3 cellular contexts compared by ENCODE assay signal in the genomic region with DNA sequence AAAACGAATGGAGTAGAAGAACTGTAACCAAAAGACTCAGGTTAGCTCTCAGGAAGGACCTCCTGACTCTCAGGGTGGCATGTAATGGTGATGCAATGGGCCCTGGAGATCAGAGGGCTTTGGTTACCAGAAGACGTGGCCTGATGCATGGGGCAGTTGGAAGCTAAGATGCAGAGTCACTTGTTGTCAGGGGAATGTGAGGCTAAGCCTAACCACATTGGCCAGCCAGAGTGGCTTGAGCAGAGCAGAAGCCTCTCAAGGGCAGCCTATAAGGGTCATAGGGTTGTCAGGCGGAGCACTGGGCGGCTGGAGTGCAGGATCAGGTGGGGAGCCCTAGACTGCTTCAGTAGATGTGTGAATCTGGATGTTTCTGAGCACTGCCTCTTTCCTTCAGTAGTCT.
TF ChIP-seq lines count a peak whose summit lies in the region.

No MANE protein-coding gene starts in this region.

TF ChIP-seq in SK-N-SH, 30 proteins besides CTCF, POLR2A, EP300 and RAD21:
- TF ChIP-seq RFX5 (IDR thresholded peaks at IDR 0.05; ENCODE audit: low read length) (peak; percentile 49; the same call in 1 of the 2 replicates), TAF1 (IDR thresholded peaks at IDR 0.05; ENCODE audit: borderline replicate concordance, low read depth, low read length) (no peak)

TF ChIP-seq in SK-N-SH treated with all-trans-retinoic acid at 6 μM for 48 hours, 23 proteins besides CTCF, POLR2A, EP300 and RAD21 (continued from another document):
- no peak for TF ChIP-seq ZNF70 (CRISPR knock-in tag; IDR thresholded peaks at IDR 0.05)
- TF ChIP-seq, protein P1, sequence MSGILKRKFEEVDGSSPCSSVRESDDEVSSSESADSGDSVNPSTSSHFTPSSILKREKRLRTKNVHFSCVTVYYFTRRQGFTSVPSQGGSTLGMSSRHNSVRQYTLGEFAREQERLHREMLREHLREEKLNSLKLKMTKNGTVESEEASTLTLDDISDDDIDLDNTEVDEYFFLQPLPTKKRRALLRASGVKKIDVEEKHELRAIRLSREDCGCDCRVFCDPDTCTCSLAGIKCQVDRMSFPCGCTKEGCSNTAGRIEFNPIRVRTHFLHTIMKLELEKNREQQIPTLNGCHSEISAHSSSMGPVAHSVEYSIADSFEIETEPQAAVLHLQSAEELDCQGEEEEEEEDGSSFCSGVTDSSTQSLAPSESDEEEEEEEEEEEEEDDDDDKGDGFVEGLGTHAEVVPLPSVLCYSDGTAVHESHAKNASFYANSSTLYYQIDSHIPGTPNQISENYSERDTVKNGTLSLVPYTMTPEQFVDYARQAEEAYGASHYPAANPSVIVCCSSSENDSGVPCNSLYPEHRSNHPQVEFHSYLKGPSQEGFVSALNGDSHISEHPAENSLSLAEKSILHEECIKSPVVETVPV (CRISPR knock-in tag; IDR thresholded peaks at IDR 0.05): no peak
- TF ChIP-seq, protein P2, sequence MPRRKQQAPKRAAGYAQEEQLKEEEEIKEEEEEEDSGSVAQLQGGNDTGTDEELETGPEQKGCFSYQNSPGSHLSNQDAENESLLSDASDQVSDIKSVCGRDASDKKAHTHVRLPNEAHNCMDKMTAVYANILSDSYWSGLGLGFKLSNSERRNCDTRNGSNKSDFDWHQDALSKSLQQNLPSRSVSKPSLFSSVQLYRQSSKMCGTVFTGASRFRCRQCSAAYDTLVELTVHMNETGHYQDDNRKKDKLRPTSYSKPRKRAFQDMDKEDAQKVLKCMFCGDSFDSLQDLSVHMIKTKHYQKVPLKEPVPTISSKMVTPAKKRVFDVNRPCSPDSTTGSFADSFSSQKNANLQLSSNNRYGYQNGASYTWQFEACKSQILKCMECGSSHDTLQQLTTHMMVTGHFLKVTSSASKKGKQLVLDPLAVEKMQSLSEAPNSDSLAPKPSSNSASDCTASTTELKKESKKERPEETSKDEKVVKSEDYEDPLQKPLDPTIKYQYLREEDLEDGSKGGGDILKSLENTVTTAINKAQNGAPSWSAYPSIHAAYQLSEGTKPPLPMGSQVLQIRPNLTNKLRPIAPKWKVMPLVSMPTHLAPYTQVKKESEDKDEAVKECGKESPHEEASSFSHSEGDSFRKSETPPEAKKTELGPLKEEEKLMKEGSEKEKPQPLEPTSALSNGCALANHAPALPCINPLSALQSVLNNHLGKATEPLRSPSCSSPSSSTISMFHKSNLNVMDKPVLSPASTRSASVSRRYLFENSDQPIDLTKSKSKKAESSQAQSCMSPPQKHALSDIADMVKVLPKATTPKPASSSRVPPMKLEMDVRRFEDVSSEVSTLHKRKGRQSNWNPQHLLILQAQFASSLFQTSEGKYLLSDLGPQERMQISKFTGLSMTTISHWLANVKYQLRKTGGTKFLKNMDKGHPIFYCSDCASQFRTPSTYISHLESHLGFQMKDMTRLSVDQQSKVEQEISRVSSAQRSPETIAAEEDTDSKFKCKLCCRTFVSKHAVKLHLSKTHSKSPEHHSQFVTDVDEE (CRISPR knock-in tag; IDR thresholded peaks at IDR 0.05): no peak
TF ChIP-seq in SK-N-SH treated with all-trans-retinoic acid at 6 μM for 48 hours: peak in this region for 0.

TF ChIP-seq in GM12878, 131 proteins besides CTCF, POLR2A, EP300 and RAD21 (continued from another document):
- TF ChIP-seq STAT1 (conservative IDR thresholded peaks at IDR 0.05) (no peak), HDAC6 (IDR thresholded peaks at IDR 0.05; ENCODE audit: unreplicated experiment) (no peak), RFX5 (IDR thresholded peaks at IDR 0.05; ENCODE audit: low read depth, low read length) (peak; percentile 73), SRF (IDR thresholded peaks at IDR 0.05; ENCODE audit: low read depth in 2 of 2, low read length in 2 of 2) (no peak), HDAC2 (IDR thresholded peaks at IDR 0.05) (no peak), FOS (IDR thresholded peaks at IDR 0.05; ENCODE audit: borderline replicate concordance, extremely low read depth, insufficient read length) (no peak), JUND (IDR thresholded peaks at IDR 0.05; ENCODE audit: low read depth, low read length) (no peak)
TF ChIP-seq in GM12878: peak in this region for 1.
